ENCODE assay signal across 1 cellular context in genomic region chr6:11193434-11193833, GRCh38.
TF ChIP-seq lines count a peak whose summit lies in the region.

No MANE protein-coding gene starts in this region.

TF ChIP-seq in IMR-90, 13 proteins besides CTCF, POLR2A, EP300 and RAD21:
- TF ChIP-seq FOS (IDR thresholded peaks at IDR 0.05; ENCODE audit: low read depth, low read length) (no peak), BHLHE40 (IDR thresholded peaks at IDR 0.05; ENCODE audit: low read depth, low read length) (no peak), RCOR1 (IDR thresholded peaks at IDR 0.05; ENCODE audit: insufficient replicate concordance, low read length) (no peak), MAFK (IDR thresholded peaks at IDR 0.05; ENCODE audit: low read depth, low read length) (no peak), MXI1 (IDR thresholded peaks at IDR 0.05; ENCODE audit: borderline replicate concordance, low read depth, low read length) (no peak), MAZ (IDR thresholded peaks at IDR 0.05; ENCODE audit: borderline replicate concordance, low read depth, low read length) (no peak), NFE2L2 (IDR thresholded peaks at IDR 0.05; ENCODE audit: low read depth, low read length) (no peak), CEBPB (IDR thresholded peaks at IDR 0.05; ENCODE audit: low read depth, low read length) (no peak), RFX5 (IDR thresholded peaks at IDR 0.05; ENCODE audit: low read depth, low read length) (no peak), CHD1 (IDR thresholded peaks at IDR 0.05; ENCODE audit: low read depth, low read length) (no peak), SMC3 (IDR thresholded peaks at IDR 0.05; ENCODE audit: low read depth, low read length) (no peak)
- TF ChIP-seq, protein P1, sequence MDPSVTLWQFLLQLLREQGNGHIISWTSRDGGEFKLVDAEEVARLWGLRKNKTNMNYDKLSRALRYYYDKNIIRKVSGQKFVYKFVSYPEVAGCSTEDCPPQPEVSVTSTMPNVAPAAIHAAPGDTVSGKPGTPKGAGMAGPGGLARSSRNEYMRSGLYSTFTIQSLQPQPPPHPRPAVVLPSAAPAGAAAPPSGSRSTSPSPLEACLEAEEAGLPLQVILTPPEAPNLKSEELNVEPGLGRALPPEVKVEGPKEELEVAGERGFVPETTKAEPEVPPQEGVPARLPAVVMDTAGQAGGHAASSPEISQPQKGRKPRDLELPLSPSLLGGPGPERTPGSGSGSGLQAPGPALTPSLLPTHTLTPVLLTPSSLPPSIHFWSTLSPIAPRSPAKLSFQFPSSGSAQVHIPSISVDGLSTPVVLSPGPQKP (IDR thresholded peaks at IDR 0.05; ENCODE audit: borderline replicate concordance, low read depth, low read length) = no peak
- TF ChIP-seq, protein P2, sequence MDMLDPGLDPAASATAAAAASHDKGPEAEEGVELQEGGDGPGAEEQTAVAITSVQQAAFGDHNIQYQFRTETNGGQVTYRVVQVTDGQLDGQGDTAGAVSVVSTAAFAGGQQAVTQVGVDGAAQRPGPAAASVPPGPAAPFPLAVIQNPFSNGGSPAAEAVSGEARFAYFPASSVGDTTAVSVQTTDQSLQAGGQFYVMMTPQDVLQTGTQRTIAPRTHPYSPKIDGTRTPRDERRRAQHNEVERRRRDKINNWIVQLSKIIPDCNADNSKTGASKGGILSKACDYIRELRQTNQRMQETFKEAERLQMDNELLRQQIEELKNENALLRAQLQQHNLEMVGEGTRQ (IDR thresholded peaks at IDR 0.05; ENCODE audit: low read depth, low read length) = no peak
